ENCODE assay signal across 1 cellular context in genomic region chr12:110037315-110037714, GRCh38.
TF ChIP-seq lines count a peak whose summit lies in the region.

No MANE protein-coding gene starts in this region.

TF ChIP-seq in HepG2, 621 proteins besides CTCF, POLR2A, EP300 and RAD21:
- TF ChIP-seq ZBTB8A (CRISPR knock-in tag; IDR thresholded peaks at IDR 0.05; ENCODE audit: borderline replicate concordance, low read depth) (no peak), ZNF687 (CRISPR knock-in tag; IDR thresholded peaks at IDR 0.05) (peak; percentile 53)
